Comparison of ENCODE assay signal across 1 cellular context in genomic region chr20:63657937-63658748, GRCh38.
A peak's percentile ranks its signal among the peaks of the same experiment; 100 is the strongest.
TF ChIP-seq lines count a peak whose summit lies in the region.

RTEL1 (plus strand) TSS chr20:63658312; CDS start chr20:63659403, 1,091 bp downstream.

TF ChIP-seq in K562, 482 proteins besides CTCF, POLR2A, EP300 and RAD21 (continued from another document):
- TF ChIP-seq UBTF (IDR thresholded peaks at IDR 0.05; ENCODE audit: borderline replicate concordance in 1 of 2, low read depth in 2 of 2, low read length in 2 of 2) (peak; percentile 33 to 80; a peak in 3 of 4 replicates), KLF13 (tag; IDR thresholded peaks at IDR 0.05; ENCODE audit: borderline replicate concordance, low read depth) (peak; percentile 45; the same call in 1 of the 2 replicates)
TF ChIP-seq in K562: peak in this region for 172.
